23 cellular contexts compared by ENCODE assay signal in the genomic region with DNA sequence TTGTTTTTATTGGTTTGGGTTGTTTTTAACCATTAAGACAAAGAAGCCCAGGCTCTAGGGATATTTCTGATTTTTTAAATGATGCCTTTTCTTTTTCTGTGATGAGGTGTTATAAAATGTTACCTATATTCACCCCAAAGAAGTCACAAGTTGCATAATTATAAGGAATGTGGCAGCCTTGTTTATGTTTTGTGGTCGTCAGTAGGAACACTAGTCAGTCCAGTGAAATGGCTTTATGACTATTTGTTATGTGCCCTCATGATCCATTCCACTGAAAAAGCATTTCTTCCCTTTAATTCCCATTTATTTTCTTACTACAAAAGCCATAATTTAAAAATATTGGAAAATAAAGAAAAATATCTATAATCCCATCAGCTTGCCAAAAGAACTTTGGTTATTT. TPM values are rescaled to one million over a fixed set of nuclear protein-coding genes. Genes with fewer than 3 reads are reported as not detected.
A peak's percentile ranks its signal among the peaks of the same experiment; 100 is the strongest.
DNase-seq lines count a peak whose midpoint lies in the region; TF ChIP-seq lines count a peak whose summit lies in the region.
"Had no signal": no experiment of that assay in that cellular context is flagged by ENCODE, and none has a peak within 500 bp of the region (broad histone marks: within the 10 kb centered on the region; RNA-seq: fewer than 3 reads in every experiment).

No MANE protein-coding gene starts in this region.

- no peaks in the 10 kb centered on the region for H3K9me3 Mint-ChIP-seq in endodermal cell
- H3K9me3 Mint-ChIP-seq: GM23338 had no signal

- H3K4me3 ChIP-seq in AG10803 (ENCODE audit: low read length) (no peak overlapping the region), endodermal cell (ENCODE audit: low read length) (no peak overlapping the region), mesodermal cell (ENCODE audit: extremely low read depth, insufficient read depth, low read length, poor library complexity, severe bottlenecking) (no peak overlapping the region), left ventricle myocardium inferior (no peak overlapping the region)
- H3K4me3 ChIP-seq: GM12878, GM23338, SK-N-MC had no signal

- peak; percentile 27 for DNase-seq in AG10803 (ENCODE audit: low read depth)
- peak; percentile 34 for DNase-seq in LHCN-M2 (ENCODE audit: low read depth)
- no peak for DNase-seq in endodermal cell
- no peak for DNase-seq in LoVo (ENCODE audit: low spot score)
- DNase-seq in SHP77 (lab: John Stamatoyannopoulos, UW) = no peak
- no peak for DNase-seq in NCI-H526 treated with DMSO at 0.1 percent for 48 hours (lab: John Stamatoyannopoulos, UW)
- DNase-seq in left ventricle myocardium inferior = no peak
- DNase-seq: 8988T; BE2C; CD4-positive, CD25-positive, alpha-beta regulatory T cell; COR-L47; DMS 273 treated with DMSO at 0.1 percent for 48 hours; DND-41; KBM-7; NCI-H1436 treated with DMSO at 0.1 percent for 48 hours; NCI-H2029; NCI-H2171; OCI-M1; Right ventricle myocardium superior had no signal

- WGBS in endodermal cell (ENCODE audit: insufficient coverage in 1 of 2, insufficient read length in 1 of 2), 2 experiments = 100% methylated on average over 1 of the region's 1 CpG; no CpG with 5 or more reads in 1 of the 2 experiments
- WGBS in mesodermal cell (ENCODE audit: insufficient coverage in 2 of 2), 2 experiments = no CpG with 5 or more reads among the region's 1 CpG

- H3K9ac ChIP-seq in endodermal cell (ENCODE audit: extremely low read depth, low read length, poor library complexity, severe bottlenecking) = no peak overlapping the region

- H3K27ac ChIP-seq in endodermal cell (ENCODE audit: low read depth, low read length) = no peak overlapping the region
- H3K27ac ChIP-seq in mesodermal cell (ENCODE audit: low read depth, low read length, severe bottlenecking) = peak overlapping the region; percentile 32
- no peak overlapping the region for H3K27ac ChIP-seq in left ventricle myocardium inferior (replicated peaks)
- H3K27ac ChIP-seq: SK-N-MC had no signal

- peaks cover 9% of the 10 kb centered on the region for H3K4me1 Mint-ChIP-seq in endodermal cell
- H3K4me1 Mint-ChIP-seq: CD4-positive, CD25-positive, alpha-beta regulatory T cell had no signal

- H3K4me1 ChIP-seq in endodermal cell (ENCODE audit: control insufficient read depth, insufficient read depth, low read length) (no peaks in the 10 kb centered on the region), mesodermal cell (ENCODE audit: control insufficient read depth, insufficient read depth, low read length, poor library complexity, severe bottlenecking) (peaks cover 4% of the 10 kb centered on the region), left ventricle myocardium inferior (no peaks in the 10 kb centered on the region)

- H3K9me3 ChIP-seq in endodermal cell (ENCODE audit: control insufficient read depth, low read length) (no peaks in the 10 kb centered on the region), mesodermal cell (ENCODE audit: control insufficient read depth, low read length) (no peaks in the 10 kb centered on the region), left ventricle myocardium inferior (replicated peaks) (no peaks in the 10 kb centered on the region)

- no peaks in the 10 kb centered on the region for H3K27me3 ChIP-seq in endodermal cell (ENCODE audit: control insufficient read depth, insufficient read depth, low read length, poor library complexity, severe bottlenecking)
- no peaks in the 10 kb centered on the region for H3K27me3 ChIP-seq in left ventricle myocardium inferior (ENCODE audit: low read depth)
- H3K27me3 ChIP-seq: BE2C had no signal

- peaks cover 20% of the 10 kb centered on the region for H3K36me3 Mint-ChIP-seq in endodermal cell (ENCODE audit: low read depth)

- H3K4me3 Mint-ChIP-seq in endodermal cell = no peak overlapping the region
- H3K4me3 Mint-ChIP-seq: CD4-positive, CD25-positive, alpha-beta regulatory T cell; GM23338 had no signal

- no peak for TF ChIP-seq CTCF in AG10803 (conservative IDR thresholded peaks at IDR 0.05; ENCODE audit: low read length)
- no peak for TF ChIP-seq CTCF in endodermal cell (conservative IDR thresholded peaks at IDR 0.05)
- TF ChIP-seq CTCF in left ventricle myocardium inferior (IDR thresholded peaks at IDR 0.05; ENCODE audit: borderline replicate concordance) = no peak

- H3K27ac Mint-ChIP-seq in endodermal cell = peak overlapping the region; percentile 54
- H3K27ac Mint-ChIP-seq: GM23338 had no signal

- no peaks in the 10 kb centered on the region for H3K27me3 Mint-ChIP-seq in endodermal cell (ENCODE audit: insufficient read depth)
- H3K27me3 Mint-ChIP-seq: CD4-positive, CD25-positive, alpha-beta regulatory T cell had no signal

- H3K36me3 ChIP-seq in endodermal cell (ENCODE audit: control insufficient read depth, insufficient read depth, low read length) (no peaks in the 10 kb centered on the region), mesodermal cell (ENCODE audit: control insufficient read depth, insufficient read depth, low read length) (peaks cover 16% of the 10 kb centered on the region), left ventricle myocardium inferior (no peaks in the 10 kb centered on the region)
- H3K36me3 ChIP-seq: BE2C had no signal

- intact Hi-C loops in left ventricle myocardium inferior (cut with micrococcal nuclease) = no loop called here

RNA-seq across cellular contexts. Expression of a gene that starts 34.4 kb away (rescaled TPM):
- total RNA-seq in LHCN-M2 (2014; rRNA removed) (24.9 and 31.5 TPM in 2 replicates), endodermal cell (10 to 100 TPM; 12.3 to 25.2 TPM), left ventricle myocardium inferior (9.6 TPM)
- polyA plus RNA-seq in LHCN-M2 (2012) = 15.9 TPM
- polyA plus RNA-seq in endodermal cell (2013, experiment 1 of 2) = 19.0 TPM
- polyA plus RNA-seq in endodermal cell (2013, experiment 2 of 2) = 16.7 TPM
- polyA plus RNA-seq in mesodermal cell (2013, experiment 1 of 2) = 19.9 TPM
- polyA plus RNA-seq in mesodermal cell (2013, experiment 2 of 2) = 26.9 TPM
- total RNA-seq: CD4-positive, CD25-positive, alpha-beta regulatory T cell had no signal

Comparison
In these comparisons a context has a peak if more than half of its experiments do, and no peak if none do; other contexts are left out.
1. DNase-seq: peak in AG10803 (single experiment) and LHCN-M2 (single experiment); none in endodermal cell (single experiment), LoVo (single experiment), SHP77 (0 of 2), NCI-H526 treated with DMSO at 0.1 percent for 48 hours (single experiment) and left ventricle myocardium inferior (single experiment).